ENCODE assay signal across 1 cellular context in genomic region chr19:50258918-50259372, GRCh38.
TF ChIP-seq lines count a peak whose summit lies in the region.

No MANE protein-coding gene starts in this region.

TF ChIP-seq in liver, 16 proteins besides CTCF, POLR2A, EP300 and RAD21 (continued from another document):
- TF ChIP-seq REST (IDR thresholded peaks at IDR 0.05), result no peak
- no peak for TF ChIP-seq FOXA2 (IDR thresholded peaks at IDR 0.05)
